Comparison of ENCODE assay signal across 1 cellular context in the genomic region with DNA sequence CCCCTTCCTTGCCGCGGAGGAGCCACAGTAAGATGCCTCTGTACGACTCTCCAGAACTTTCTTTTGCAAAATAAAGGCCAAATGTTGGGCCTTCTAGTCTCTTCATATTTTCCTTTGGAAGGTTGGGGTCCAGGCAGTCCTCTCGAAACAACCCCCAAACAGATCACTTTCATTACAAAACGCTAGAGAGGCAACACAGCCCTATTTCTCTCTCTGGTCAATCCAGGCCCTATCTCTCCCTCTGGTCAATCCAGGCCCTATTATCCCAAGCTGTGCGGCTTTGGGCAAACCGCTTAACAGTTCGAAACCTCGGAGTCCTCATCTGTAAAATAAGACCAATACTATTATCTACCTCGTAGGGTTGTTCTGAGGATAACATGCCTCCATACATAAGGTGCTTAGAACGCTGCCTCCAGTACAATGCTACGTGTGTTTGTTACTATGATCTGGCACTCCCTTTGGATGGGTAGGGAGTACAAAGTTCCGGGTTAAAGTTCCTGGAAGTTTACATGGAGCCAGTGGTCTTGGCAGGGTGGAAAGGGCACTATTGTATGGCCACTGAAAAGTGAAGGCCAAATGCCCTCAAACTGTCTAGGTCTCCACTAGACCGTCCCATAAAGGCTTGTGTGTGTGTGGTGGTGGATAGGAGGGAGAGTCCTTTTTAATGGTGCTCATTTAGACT.
TF ChIP-seq lines count a peak whose summit lies in the region.

No MANE protein-coding gene starts in this region.

TF ChIP-seq in WTC11, 78 proteins besides CTCF, POLR2A, EP300 and RAD21 (continued from another document):
- TF ChIP-seq, protein P1, sequence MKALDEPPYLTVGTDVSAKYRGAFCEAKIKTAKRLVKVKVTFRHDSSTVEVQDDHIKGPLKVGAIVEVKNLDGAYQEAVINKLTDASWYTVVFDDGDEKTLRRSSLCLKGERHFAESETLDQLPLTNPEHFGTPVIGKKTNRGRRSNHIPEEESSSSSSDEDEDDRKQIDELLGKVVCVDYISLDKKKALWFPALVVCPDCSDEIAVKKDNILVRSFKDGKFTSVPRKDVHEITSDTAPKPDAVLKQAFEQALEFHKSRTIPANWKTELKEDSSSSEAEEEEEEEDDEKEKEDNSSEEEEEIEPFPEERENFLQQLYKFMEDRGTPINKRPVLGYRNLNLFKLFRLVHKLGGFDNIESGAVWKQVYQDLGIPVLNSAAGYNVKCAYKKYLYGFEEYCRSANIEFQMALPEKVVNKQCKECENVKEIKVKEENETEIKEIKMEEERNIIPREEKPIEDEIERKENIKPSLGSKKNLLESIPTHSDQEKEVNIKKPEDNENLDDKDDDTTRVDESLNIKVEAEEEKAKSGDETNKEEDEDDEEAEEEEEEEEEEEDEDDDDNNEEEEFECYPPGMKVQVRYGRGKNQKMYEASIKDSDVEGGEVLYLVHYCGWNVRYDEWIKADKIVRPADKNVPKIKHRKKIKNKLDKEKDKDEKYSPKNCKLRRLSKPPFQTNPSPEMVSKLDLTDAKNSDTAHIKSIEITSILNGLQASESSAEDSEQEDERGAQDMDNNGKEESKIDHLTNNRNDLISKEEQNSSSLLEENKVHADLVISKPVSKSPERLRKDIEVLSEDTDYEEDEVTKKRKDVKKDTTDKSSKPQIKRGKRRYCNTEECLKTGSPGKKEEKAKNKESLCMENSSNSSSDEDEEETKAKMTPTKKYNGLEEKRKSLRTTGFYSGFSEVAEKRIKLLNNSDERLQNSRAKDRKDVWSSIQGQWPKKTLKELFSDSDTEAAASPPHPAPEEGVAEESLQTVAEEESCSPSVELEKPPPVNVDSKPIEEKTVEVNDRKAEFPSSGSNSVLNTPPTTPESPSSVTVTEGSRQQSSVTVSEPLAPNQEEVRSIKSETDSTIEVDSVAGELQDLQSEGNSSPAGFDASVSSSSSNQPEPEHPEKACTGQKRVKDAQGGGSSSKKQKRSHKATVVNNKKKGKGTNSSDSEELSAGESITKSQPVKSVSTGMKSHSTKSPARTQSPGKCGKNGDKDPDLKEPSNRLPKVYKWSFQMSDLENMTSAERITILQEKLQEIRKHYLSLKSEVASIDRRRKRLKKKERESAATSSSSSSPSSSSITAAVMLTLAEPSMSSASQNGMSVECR (CRISPR knock-in tag; IDR thresholded peaks at IDR 0.05; ENCODE audit: borderline replicate concordance) = no peak
- TF ChIP-seq IRF2 (CRISPR knock-in tag; IDR thresholded peaks at IDR 0.05; ENCODE audit: borderline replicate concordance, low read depth) = no peak
- no peak for TF ChIP-seq ZNF263 (CRISPR knock-in tag; IDR thresholded peaks at IDR 0.05; ENCODE audit: low read depth)
- TF ChIP-seq, protein P2, sequence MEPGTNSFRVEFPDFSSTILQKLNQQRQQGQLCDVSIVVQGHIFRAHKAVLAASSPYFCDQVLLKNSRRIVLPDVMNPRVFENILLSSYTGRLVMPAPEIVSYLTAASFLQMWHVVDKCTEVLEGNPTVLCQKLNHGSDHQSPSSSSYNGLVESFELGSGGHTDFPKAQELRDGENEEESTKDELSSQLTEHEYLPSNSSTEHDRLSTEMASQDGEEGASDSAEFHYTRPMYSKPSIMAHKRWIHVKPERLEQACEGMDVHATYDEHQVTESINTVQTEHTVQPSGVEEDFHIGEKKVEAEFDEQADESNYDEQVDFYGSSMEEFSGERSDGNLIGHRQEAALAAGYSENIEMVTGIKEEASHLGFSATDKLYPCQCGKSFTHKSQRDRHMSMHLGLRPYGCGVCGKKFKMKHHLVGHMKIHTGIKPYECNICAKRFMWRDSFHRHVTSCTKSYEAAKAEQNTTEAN (CRISPR knock-in tag; IDR thresholded peaks at IDR 0.05) = no peak
- TF ChIP-seq ELF4 (CRISPR knock-in tag; IDR thresholded peaks at IDR 0.05; ENCODE audit: low read depth) = no peak
- TF ChIP-seq, protein P3, sequence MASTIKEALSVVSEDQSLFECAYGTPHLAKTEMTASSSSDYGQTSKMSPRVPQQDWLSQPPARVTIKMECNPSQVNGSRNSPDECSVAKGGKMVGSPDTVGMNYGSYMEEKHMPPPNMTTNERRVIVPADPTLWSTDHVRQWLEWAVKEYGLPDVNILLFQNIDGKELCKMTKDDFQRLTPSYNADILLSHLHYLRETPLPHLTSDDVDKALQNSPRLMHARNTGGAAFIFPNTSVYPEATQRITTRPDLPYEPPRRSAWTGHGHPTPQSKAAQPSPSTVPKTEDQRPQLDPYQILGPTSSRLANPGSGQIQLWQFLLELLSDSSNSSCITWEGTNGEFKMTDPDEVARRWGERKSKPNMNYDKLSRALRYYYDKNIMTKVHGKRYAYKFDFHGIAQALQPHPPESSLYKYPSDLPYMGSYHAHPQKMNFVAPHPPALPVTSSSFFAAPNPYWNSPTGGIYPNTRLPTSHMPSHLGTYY (CRISPR knock-in tag; IDR thresholded peaks at IDR 0.05) = no peak
- no peak for TF ChIP-seq ZNF219 (CRISPR knock-in tag; IDR thresholded peaks at IDR 0.05; ENCODE audit: borderline replicate concordance)
- TF ChIP-seq, protein P4, sequence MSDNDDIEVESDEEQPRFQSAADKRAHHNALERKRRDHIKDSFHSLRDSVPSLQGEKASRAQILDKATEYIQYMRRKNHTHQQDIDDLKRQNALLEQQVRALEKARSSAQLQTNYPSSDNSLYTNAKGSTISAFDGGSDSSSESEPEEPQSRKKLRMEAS (CRISPR knock-in tag; IDR thresholded peaks at IDR 0.05) = no peak
- no peak for TF ChIP-seq CBFB (CRISPR knock-in tag; IDR thresholded peaks at IDR 0.05; ENCODE audit: low read depth)
- TF ChIP-seq, protein P5, sequence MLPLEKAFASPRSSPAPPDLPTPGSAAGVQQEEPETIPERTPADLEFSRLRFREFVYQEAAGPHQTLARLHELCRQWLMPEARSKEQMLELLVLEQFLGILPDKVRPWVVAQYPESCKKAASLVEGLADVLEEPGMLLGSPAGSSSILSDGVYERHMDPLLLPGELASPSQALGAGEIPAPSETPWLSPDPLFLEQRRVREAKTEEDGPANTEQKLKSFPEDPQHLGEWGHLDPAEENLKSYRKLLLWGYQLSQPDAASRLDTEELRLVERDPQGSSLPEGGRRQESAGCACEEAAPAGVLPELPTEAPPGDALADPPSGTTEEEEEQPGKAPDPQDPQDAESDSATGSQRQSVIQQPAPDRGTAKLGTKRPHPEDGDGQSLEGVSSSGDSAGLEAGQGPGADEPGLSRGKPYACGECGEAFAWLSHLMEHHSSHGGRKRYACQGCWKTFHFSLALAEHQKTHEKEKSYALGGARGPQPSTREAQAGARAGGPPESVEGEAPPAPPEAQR (CRISPR knock-in tag; IDR thresholded peaks at IDR 0.05) = no peak
- no peak for TF ChIP-seq GTF2I (CRISPR knock-in tag; conservative IDR thresholded peaks at IDR 0.05)
- no peak for TF ChIP-seq SP1 (CRISPR knock-in tag; conservative IDR thresholded peaks at IDR 0.05)
- no peak for TF ChIP-seq ZNF232 (CRISPR knock-in tag; IDR thresholded peaks at IDR 0.05)
- TF ChIP-seq ZBTB21 (CRISPR knock-in tag; IDR thresholded peaks at IDR 0.05; ENCODE audit: borderline replicate concordance) = no peak
- no peak for TF ChIP-seq CREB1 (CRISPR knock-in tag; IDR thresholded peaks at IDR 0.05)
- TF ChIP-seq, protein P6, sequence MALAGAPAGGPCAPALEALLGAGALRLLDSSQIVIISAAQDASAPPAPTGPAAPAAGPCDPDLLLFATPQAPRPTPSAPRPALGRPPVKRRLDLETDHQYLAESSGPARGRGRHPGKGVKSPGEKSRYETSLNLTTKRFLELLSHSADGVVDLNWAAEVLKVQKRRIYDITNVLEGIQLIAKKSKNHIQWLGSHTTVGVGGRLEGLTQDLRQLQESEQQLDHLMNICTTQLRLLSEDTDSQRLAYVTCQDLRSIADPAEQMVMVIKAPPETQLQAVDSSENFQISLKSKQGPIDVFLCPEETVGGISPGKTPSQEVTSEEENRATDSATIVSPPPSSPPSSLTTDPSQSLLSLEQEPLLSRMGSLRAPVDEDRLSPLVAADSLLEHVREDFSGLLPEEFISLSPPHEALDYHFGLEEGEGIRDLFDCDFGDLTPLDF (CRISPR knock-in tag; IDR thresholded peaks at IDR 0.05) = no peak
- TF ChIP-seq, protein P7, sequence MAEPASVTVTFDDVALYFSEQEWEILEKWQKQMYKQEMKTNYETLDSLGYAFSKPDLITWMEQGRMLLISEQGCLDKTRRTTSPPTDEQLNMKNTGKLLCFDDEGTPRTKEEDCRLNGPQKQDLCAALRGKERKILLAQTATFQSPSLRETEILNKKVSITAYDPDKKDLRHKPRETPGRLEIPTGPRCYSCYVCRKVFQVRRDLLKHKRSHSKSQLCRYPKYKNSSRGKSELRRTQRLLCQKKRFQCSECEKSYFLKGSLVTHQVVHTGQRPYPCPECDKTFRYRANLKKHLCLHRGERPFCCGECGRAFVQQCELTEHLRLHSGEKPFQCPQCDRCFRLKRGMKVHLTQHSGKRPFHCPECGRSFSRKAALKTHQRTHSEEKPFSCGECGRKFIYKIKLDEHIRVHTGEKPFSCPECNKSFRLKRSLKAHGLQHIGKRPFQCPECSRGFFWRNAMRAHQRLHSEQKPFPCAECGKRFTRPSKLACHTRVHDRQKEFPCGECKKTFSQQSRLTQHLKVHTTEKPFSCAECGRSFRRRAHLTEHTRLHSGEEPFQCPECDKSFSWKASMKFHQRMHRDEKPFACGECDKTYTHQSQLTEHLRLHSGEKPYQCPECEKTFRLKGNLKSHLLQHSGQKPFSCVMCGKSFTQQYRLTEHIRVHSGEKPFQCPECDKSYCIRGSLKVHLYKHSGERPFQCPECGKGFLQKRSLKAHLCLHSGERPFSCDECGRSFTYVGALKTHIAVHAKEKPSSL (CRISPR knock-in tag; conservative IDR thresholded peaks at IDR 0.05) = no peak
- TF ChIP-seq, protein P8, sequence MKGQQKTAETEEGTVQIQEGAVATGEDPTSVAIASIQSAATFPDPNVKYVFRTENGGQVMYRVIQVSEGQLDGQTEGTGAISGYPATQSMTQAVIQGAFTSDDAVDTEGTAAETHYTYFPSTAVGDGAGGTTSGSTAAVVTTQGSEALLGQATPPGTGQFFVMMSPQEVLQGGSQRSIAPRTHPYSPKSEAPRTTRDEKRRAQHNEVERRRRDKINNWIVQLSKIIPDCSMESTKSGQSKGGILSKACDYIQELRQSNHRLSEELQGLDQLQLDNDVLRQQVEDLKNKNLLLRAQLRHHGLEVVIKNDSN (CRISPR knock-in tag; IDR thresholded peaks at IDR 0.05) = no peak
